ENCODE assay signal across 6 cellular contexts in genomic region chr6:38925110-38925509, GRCh38.
"Had no signal": no experiment of that assay in that cellular context is flagged by ENCODE, and none has a peak within 500 bp of the region (broad histone marks: within the 10 kb centered on the region; RNA-seq: fewer than 3 reads in every experiment).

No MANE protein-coding gene starts in this region.

- H3K4me3 Mint-ChIP-seq: IgD-negative memory B cell had no signal

- H3K4me1 Mint-ChIP-seq: IgD-negative memory B cell had no signal

- H3K4me3 ChIP-seq: K562 had no signal

- H3K9me3 Mint-ChIP-seq: IgD-negative memory B cell had no signal

- H3K27ac Mint-ChIP-seq: IgD-negative memory B cell had no signal

- H3K27ac ChIP-seq: HL-60 had no signal

- DNase-seq: IMR-90, KBM-7 had no signal

- ATAC-seq: HepG2, K562 had no signal
